Comparison of ENCODE assay signal across 6 cellular contexts in the genomic region with DNA sequence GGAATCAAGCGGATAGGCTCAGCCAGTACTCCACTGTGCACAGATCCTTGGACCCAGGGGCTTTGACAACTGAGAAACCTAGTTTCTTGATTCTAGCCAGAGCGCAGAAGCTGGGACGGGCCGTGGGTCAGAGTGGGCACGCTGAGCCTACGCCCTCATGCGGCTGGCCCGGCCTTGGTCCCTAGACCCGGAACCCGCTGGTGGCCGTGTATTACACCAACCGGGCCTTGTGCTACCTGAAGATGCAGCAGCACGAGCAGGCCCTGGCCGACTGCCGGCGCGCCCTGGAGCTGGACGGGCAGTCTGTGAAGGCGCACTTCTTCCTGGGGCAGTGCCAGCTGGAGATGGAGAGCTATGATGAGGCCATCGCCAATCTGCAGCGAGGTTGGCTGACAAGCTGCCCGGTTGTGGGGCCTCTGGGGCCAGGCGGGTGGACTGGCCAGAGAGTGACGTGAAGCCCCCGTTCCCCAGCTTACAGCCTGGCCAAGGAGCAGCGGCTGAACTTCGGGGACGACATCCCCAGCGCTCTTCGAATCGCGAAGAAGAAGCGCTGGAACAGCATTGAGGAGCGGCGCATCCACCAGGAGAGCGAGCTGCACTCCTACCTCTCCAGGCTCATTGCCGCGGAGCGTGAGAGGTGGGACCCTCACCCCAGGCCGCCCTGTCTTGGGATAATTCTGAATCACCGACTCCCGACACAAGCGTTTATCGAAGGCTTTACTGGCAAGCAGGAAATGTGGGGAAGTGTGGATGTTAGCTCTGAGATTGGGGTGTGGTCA. TPM values are rescaled to one million over a fixed set of nuclear protein-coding genes. Genes with fewer than 3 reads are reported as not detected.
DNase-seq lines count a peak whose midpoint lies in the region; ATAC-seq and TF ChIP-seq lines count a peak whose summit lies in the region.

No MANE protein-coding gene starts in this region.

- peaks cover 35% of the 10 kb centered on the region for H3K4me1 ChIP-seq in CD8-positive, alpha-beta T cell (ENCODE audit: insufficient read depth, low read length)

- peaks cover 36% of the 10 kb centered on the region for H3K4me1 Mint-ChIP-seq in CD8-positive, alpha-beta T cell (ENCODE audit: low read depth)

- POLR2A ChIA-PET in CD8-positive, alpha-beta T cell (lab: Charles Lee), result interaction anchor here (0.5 to 4.5 kb wide), 6 partner anchors 8 to 741 kb away, joined by 3 to 26 read pairs (median 4); partner anchors contain the start of genes METTL26 and WDR24

- no peaks in the 10 kb centered on the region for H3K27me3 ChIP-seq in CD8-positive, alpha-beta T cell (ENCODE audit: insufficient read depth, low read length)

- peak overlapping the region; percentile 78 for H3K4me3 Mint-ChIP-seq in CD8-positive, alpha-beta T cell

- no peak for TF ChIP-seq CTCF in CD8-positive, alpha-beta T cell (IDR thresholded peaks at IDR 0.05)
- TF ChIP-seq CTCF in retinal pigment epithelial cell (conservative IDR thresholded peaks at IDR 0.05; ENCODE audit: low read depth, low read length), result peak; percentile 11

- peak overlapping the region; percentile 55 for H3K27ac Mint-ChIP-seq in CD8-positive, alpha-beta T cell

- H3K27ac ChIP-seq in CD8-positive, alpha-beta T cell (ENCODE audit: low read depth, low read length), result peak overlapping the region; percentile 60

- H3K9me3 Mint-ChIP-seq in CD8-positive, alpha-beta T cell, result no peaks in the 10 kb centered on the region

- no peaks in the 10 kb centered on the region for H3K9me3 ChIP-seq in CD8-positive, alpha-beta T cell (ENCODE audit: low read length)

- H3K4me3 ChIP-seq in CD8-positive, alpha-beta T cell (ENCODE audit: low read depth, low read length), result peak overlapping the region; percentile 73
- H3K4me3 ChIP-seq in retinal pigment epithelial cell (ENCODE audit: low read length), result peak overlapping the region; percentile 73

- CTCF ChIA-PET in CD8-positive, alpha-beta T cell (lab: Charles Lee), result interaction anchor here (0.8 to 5.6 kb wide), 5 partner anchors 13 to 104 kb away, joined by 3 to 23 read pairs (median 4); partner anchors contain the start of genes METTL26 and RHOT2

- peaks cover 4% of the 10 kb centered on the region for H3K27me3 Mint-ChIP-seq in CD8-positive, alpha-beta T cell (ENCODE audit: low read depth)

- no peak for DNase-seq in CD8-positive, alpha-beta T cell
- peak; percentile 63 for DNase-seq in M059J (ENCODE audit: low read depth)
- DNase-seq in ecto neural progenitor cell (ENCODE audit: low spot score), result peak; percentile 68
- DNase-seq in retinal pigment epithelial cell (ENCODE audit: low read depth), result no peak

- H3K36me3 Mint-ChIP-seq in CD8-positive, alpha-beta T cell, result peaks cover 20% of the 10 kb centered on the region

- ATAC-seq in CD8-positive, alpha-beta T cell, result no peak
- ATAC-seq in GM19463 (IDR thresholded peaks at IDR 0.05; ENCODE audit: unreplicated experiment), result no peak
- no peak for ATAC-seq in HG02973 (IDR thresholded peaks at IDR 0.05; ENCODE audit: unreplicated experiment)

- H3K36me3 ChIP-seq in CD8-positive, alpha-beta T cell (ENCODE audit: insufficient read depth, low read length), result peaks cover 13% of the 10 kb centered on the region

- intact Hi-C loops in CD8-positive, alpha-beta T cell (cut with DNase I, micrococcal nuclease), result loop anchor here in 1 of 2 experiments (1.0 to 5.0 kb wide), 2 partner anchors 45 to 154 kb away; partner anchors contain the start of genes CAPN15 and METTL26

RNA-seq across cellular contexts. Expression of gene STUB1, which starts 0.9 kb away (rescaled TPM):
- total RNA-seq in CD8-positive, alpha-beta T cell, result 10 to 100 TPM; 40.0 to 50.0 TPM
- 133 and 153 TPM in 2 replicates for total RNA-seq in M059J (2014; rRNA removed; shearing (Covaris generic))

RNA-seq across cellular contexts. Expression of gene JMJD8, which starts 3.0 kb away (rescaled TPM):
- total RNA-seq in CD8-positive, alpha-beta T cell, result 10 to 100 TPM; 15.8 to 18.7 TPM
- total RNA-seq in M059J (2014; rRNA removed; shearing (Covaris generic)), result 57.8 and 68.5 TPM in 2 replicates

RNA-seq across cellular contexts. Expression of gene RHBDL1, which starts 5.7 kb away (rescaled TPM):
- total RNA-seq in CD8-positive, alpha-beta T cell, result 1 to 10 TPM; 3.1 to 4.1 TPM
- total RNA-seq in M059J (2014; rRNA removed; shearing (Covaris generic)), result 0.15 TPM in 1 of 2 replicates, not detected in the other

RNA-seq across cellular contexts. Expression of gene WDR24, which starts 9.0 kb away (rescaled TPM):
- total RNA-seq in CD8-positive, alpha-beta T cell, result 10 to 100 TPM; 11.8 to 12.1 TPM
- total RNA-seq in M059J (2014; rRNA removed; shearing (Covaris generic)), result 3.4 and 9.0 TPM in 2 replicates

RNA-seq across cellular contexts. Expression of gene RHOT2, which starts 13.2 kb away (rescaled TPM):
- total RNA-seq in CD8-positive, alpha-beta T cell, result 100 to 1,000 TPM; 163 to 175 TPM
- total RNA-seq in M059J (2014; rRNA removed; shearing (Covaris generic)), result 25.7 and 38.5 TPM in 2 replicates

Comparison
In these comparisons a context has a peak if more than half of its experiments do, and no peak if none do; other contexts are left out.
1. DNase-seq: peak in M059J (single experiment) and ecto neural progenitor cell (single experiment); none in CD8-positive, alpha-beta T cell (0 of 7) and retinal pigment epithelial cell (single experiment).